Comparison of ENCODE assay signal across 21 cellular contexts in genomic region chr22:37732699-37733607, GRCh38. TPM values are rescaled to one million over a fixed set of nuclear protein-coding genes. Genes with fewer than 3 reads are reported as not detected.
DNase-seq lines count a peak whose midpoint lies in the region; ATAC-seq and TF ChIP-seq lines count a peak whose summit lies in the region.
"Had no signal": no experiment of that assay in that cellular context is flagged by ENCODE, and none has a peak within 500 bp of the region (broad histone marks: within the 10 kb centered on the region; RNA-seq: fewer than 3 reads in every experiment).

No MANE protein-coding gene starts in this region.

- no peaks in the 10 kb centered on the region for H3K27me3 ChIP-seq in CD4-positive, CD25-positive, alpha-beta regulatory T cell (ENCODE audit: control insufficient read depth, insufficient read depth, low read length)
- H3K27me3 ChIP-seq in stomach (no peaks in the 10 kb centered on the region), PC-3 (ENCODE audit: low read length) (no peaks in the 10 kb centered on the region), neural progenitor cell (no peaks in the 10 kb centered on the region)
- H3K27me3 ChIP-seq: Peyer's patch had no signal

- no peak for DNase-seq in CD4-positive, CD25-positive, alpha-beta regulatory T cell
- DNase-seq in stomach (no peak), LoVo (ENCODE audit: low spot score) (no peak), PC-3 (no peak), neural progenitor cell (ENCODE audit: low spot score) (no peak)
- DNase-seq: Calu3; CD4-positive, alpha-beta memory T cell; GF-D8; H7; Kasumi-1; MM.1S; NCI-H1092; NCI-H2081; NCI-H2171 treated with DMSO at 0.1 percent for 48 hours; Peyer's patch had no signal

- CTCF ChIA-PET in PC-3 (lab: Charles Lee): interaction anchor here (0.7 kb wide), 1 partner anchor 15 kb away, joined by 9 read pairs; no protein-coding TSS in a partner anchor

- no peaks in the 10 kb centered on the region for H3K4me1 ChIP-seq in CD4-positive, CD25-positive, alpha-beta regulatory T cell (ENCODE audit: control insufficient read depth, insufficient read depth, low read length, poor library complexity, severe bottlenecking)
- H3K4me1 ChIP-seq in stomach: peaks cover 27 to 73% (median 48%) of the 10 kb centered on the region in 4 donors
- H3K4me1 ChIP-seq in PC-3 (ENCODE audit: insufficient read depth, low read length): no peaks in the 10 kb centered on the region
- H3K4me1 ChIP-seq in neural progenitor cell: peaks cover 3% of the 10 kb centered on the region

- no peak overlapping the region for H3K4me3 Mint-ChIP-seq in CD4-positive, CD25-positive, alpha-beta regulatory T cell
- no peak overlapping the region for H3K4me3 Mint-ChIP-seq in dendritic cell treated with granulocyte-macrophage colony-stimulating factor and Interleukin-4, amounts not matched to agents 40 ng/mL and 50 ng/mL, for 4 days
- H3K4me3 Mint-ChIP-seq in nephron (no peak overlapping the region), neural progenitor cell (no peak overlapping the region)
- H3K4me3 Mint-ChIP-seq: CD4-positive, alpha-beta memory T cell; IgD-negative memory B cell had no signal

- no peaks in the 10 kb centered on the region for H3K9me3 ChIP-seq in CD4-positive, CD25-positive, alpha-beta regulatory T cell (ENCODE audit: control insufficient read depth in 2 of 2, low read length in 2 of 2)
- H3K9me3 ChIP-seq in stomach (no peaks in the 10 kb centered on the region), PC-3 (ENCODE audit: low read length) (no peaks in the 10 kb centered on the region), neural progenitor cell (ENCODE audit: low read depth) (no peaks in the 10 kb centered on the region)
- H3K9me3 ChIP-seq: Peyer's patch had no signal

- ATAC-seq in CD4-positive, CD25-positive, alpha-beta regulatory T cell (ENCODE audit: low read depth in 2 of 2): no peak
- ATAC-seq in GM18505 (IDR thresholded peaks at IDR 0.05; ENCODE audit: unreplicated experiment) (no peak), PC-3 (no peak)
- ATAC-seq: Right ventricle myocardium inferior had no signal

- peaks cover 0 to under 1% (median 0%) of the 10 kb centered on the region in 4 donors for H3K4me1 Mint-ChIP-seq in CD4-positive, CD25-positive, alpha-beta regulatory T cell
- H3K4me1 Mint-ChIP-seq in dendritic cell treated with granulocyte-macrophage colony-stimulating factor and Interleukin-4, amounts not matched to agents 40 ng/mL and 50 ng/mL, for 4 days (ENCODE audit: low read depth): peaks cover 41% of the 10 kb centered on the region
- peaks cover 39% of the 10 kb centered on the region for H3K4me1 Mint-ChIP-seq in nephron
- H3K4me1 Mint-ChIP-seq in neural progenitor cell: peaks cover 5% of the 10 kb centered on the region

- peaks cover under 1% of the 10 kb centered on the region for H3K36me3 Mint-ChIP-seq in CD4-positive, CD25-positive, alpha-beta regulatory T cell
- no peaks in the 10 kb centered on the region for H3K36me3 Mint-ChIP-seq in dendritic cell treated with granulocyte-macrophage colony-stimulating factor and Interleukin-4, amounts not matched to agents 40 ng/mL and 50 ng/mL, for 4 days (ENCODE audit: low read depth)
- H3K36me3 Mint-ChIP-seq in nephron (ENCODE audit: low read depth): no peaks in the 10 kb centered on the region
- no peaks in the 10 kb centered on the region for H3K36me3 Mint-ChIP-seq in neural progenitor cell
- H3K36me3 Mint-ChIP-seq: IgD-negative memory B cell had no signal

- H3K9ac ChIP-seq in PC-3 (ENCODE audit: low read length) (no peak overlapping the region), neural progenitor cell (no peak overlapping the region)

- H2AFZ ChIP-seq in PC-3 (ENCODE audit: low read length) (no peak overlapping the region), neural progenitor cell (replicated peaks) (no peak overlapping the region)

- no peak for TF ChIP-seq EP300 in stomach (IDR thresholded peaks at IDR 0.05)

- no TSS peak for BruUV-seq in PC-3 (replicated peaks; lab: Mats Ljungman, UMichigan)

- 76 to 81% (median 79%) methylated on average over 16 to 19 of the region's 19 CpGs for WGBS in stomach, 5 donors

- H3K4me2 ChIP-seq in PC-3 (ENCODE audit: low read length) (no peak overlapping the region), neural progenitor cell (no peak overlapping the region)

- peaks cover 4% of the 10 kb centered on the region for H3K27me3 Mint-ChIP-seq in CD4-positive, CD25-positive, alpha-beta regulatory T cell
- no peaks in the 10 kb centered on the region for H3K27me3 Mint-ChIP-seq in dendritic cell treated with granulocyte-macrophage colony-stimulating factor and Interleukin-4, amounts not matched to agents 40 ng/mL and 50 ng/mL, for 4 days
- H3K27me3 Mint-ChIP-seq in nephron (ENCODE audit: low read depth): no peaks in the 10 kb centered on the region
- peaks cover 2% of the 10 kb centered on the region for H3K27me3 Mint-ChIP-seq in neural progenitor cell (ENCODE audit: insufficient read depth, low read depth)
- H3K27me3 Mint-ChIP-seq: CD4-positive, alpha-beta memory T cell; IgD-negative memory B cell had no signal

- H3K4me3 ChIP-seq in CD4-positive, CD25-positive, alpha-beta regulatory T cell (ENCODE audit: low read depth, low read length): no peak overlapping the region
- no peak overlapping the region for H3K4me3 ChIP-seq in stomach
- H3K4me3 ChIP-seq in PC-3 (ENCODE audit: low read length): no peak overlapping the region
- H3K4me3 ChIP-seq in neural progenitor cell: no peak overlapping the region
- H3K4me3 ChIP-seq: GM12878, Peyer's patch had no signal

- no peaks in the 10 kb centered on the region for H3K9me3 Mint-ChIP-seq in CD4-positive, CD25-positive, alpha-beta regulatory T cell
- H3K9me3 Mint-ChIP-seq in dendritic cell treated with granulocyte-macrophage colony-stimulating factor and Interleukin-4, amounts not matched to agents 40 ng/mL and 50 ng/mL, for 4 days: no peaks in the 10 kb centered on the region
- H3K9me3 Mint-ChIP-seq in nephron: no peaks in the 10 kb centered on the region
- H3K9me3 Mint-ChIP-seq in neural progenitor cell: no peaks in the 10 kb centered on the region
- H3K9me3 Mint-ChIP-seq: CD4-positive, alpha-beta memory T cell; IgD-negative memory B cell had no signal

- H3K36me3 ChIP-seq in CD4-positive, CD25-positive, alpha-beta regulatory T cell (ENCODE audit: control insufficient read depth, insufficient read depth, low read length): no peaks in the 10 kb centered on the region
- H3K36me3 ChIP-seq in stomach (no peaks in the 10 kb centered on the region), PC-3 (ENCODE audit: low read depth, low read length) (no peaks in the 10 kb centered on the region), neural progenitor cell (no peaks in the 10 kb centered on the region)
- H3K36me3 ChIP-seq: Peyer's patch had no signal

- TF ChIP-seq CTCF in nephron (IDR thresholded peaks at IDR 0.05; ENCODE audit: unreplicated experiment in 3 of 3) (no peak), stomach (IDR thresholded peaks at IDR 0.05) (no peak), PC-3 (conservative IDR thresholded peaks at IDR 0.05; ENCODE audit: low read depth, low read length) (no peak), neural progenitor cell (IDR thresholded peaks at IDR 0.05) (no peak)

- no peaks in the 10 kb centered on the region for H4K20me1 ChIP-seq in PC-3 (ENCODE audit: low read length)
- no peaks in the 10 kb centered on the region for H4K20me1 ChIP-seq in neural progenitor cell (ENCODE audit: low read depth)

- no peaks in the 10 kb centered on the region for H3K9me2 ChIP-seq in PC-3 (replicated peaks; ENCODE audit: low read length)

- POLR2A ChIA-PET in PC-3 (lab: Charles Lee; ENCODE audit: unreplicated experiment): no interaction called here

- no peak overlapping the region for H3K27ac ChIP-seq in CD4-positive, CD25-positive, alpha-beta regulatory T cell (ENCODE audit: insufficient read depth, low read length, poor library complexity, severe bottlenecking)
- H3K27ac ChIP-seq in stomach: peak overlapping the region; percentile 79 to 92 (median 87)
- H3K27ac ChIP-seq in PC-3 (ENCODE audit: low read length): no peak overlapping the region
- H3K27ac ChIP-seq in neural progenitor cell: no peak overlapping the region

- peak overlapping the region in 2 of 3 donors; percentile 39 to 73 for H3K27ac Mint-ChIP-seq in CD4-positive, CD25-positive, alpha-beta regulatory T cell
- H3K27ac Mint-ChIP-seq in dendritic cell treated with granulocyte-macrophage colony-stimulating factor and Interleukin-4, amounts not matched to agents 40 ng/mL and 50 ng/mL, for 4 days: peak overlapping the region; percentile 83
- H3K27ac Mint-ChIP-seq in nephron (peak overlapping the region; percentile 66 to 82 (median 73)), neural progenitor cell (no peak overlapping the region)
- H3K27ac Mint-ChIP-seq: IgD-negative memory B cell had no signal

- H3F3A ChIP-seq in PC-3 (ENCODE audit: low read length, unreplicated experiment) (no peaks in the 10 kb centered on the region), neural progenitor cell (ENCODE audit: low read depth) (peaks cover 3% of the 10 kb centered on the region)

- no peaks in the 10 kb centered on the region for H3K79me2 ChIP-seq in PC-3 (ENCODE audit: low read length)
- H3K79me2 ChIP-seq in neural progenitor cell (ENCODE audit: low read depth): no peaks in the 10 kb centered on the region

- TF ChIP-seq POLR2A in stomach (IDR thresholded peaks at IDR 0.05) (no peak), GM18505 (IDR thresholded peaks at IDR 0.05; ENCODE audit: borderline replicate concordance, extremely low read depth, insufficient read depth, insufficient read length) (no peak)

- intact Hi-C loops in dendritic cell treated with granulocyte-macrophage colony-stimulating factor and Interleukin-4, amounts not matched to agents 40 ng/mL and 50 ng/mL, for 4 days (cut with micrococcal nuclease): loop anchor here (10.0 kb wide), 1 partner anchor 98 kb away; the partner anchor contains the start of gene SH3BP1
- intact Hi-C loops in stomach (cut with DNase I; ENCODE audit: low total_unique reads) (no loop called here), PC-3 (cut with micrococcal nuclease) (no loop called here)

RNA-seq across cellular contexts. Expression of gene TRIOBP, which starts 36.1 kb away (rescaled TPM):
- total RNA-seq in CD4-positive, CD25-positive, alpha-beta regulatory T cell: 24.8 TPM
- polyA plus RNA-seq in CD4-positive, CD25-positive, alpha-beta regulatory T cell: 10 to 100 TPM; 10.9 to 19.2 (median 13.1) TPM
- total RNA-seq in stomach (100 to 1,000 TPM in 2 of 5 donors, 10 to 100 TPM in 3; 70.0 to 355 (median 90.6) TPM), PC-3 (2014; rRNA removed) (64.5 and 74.8 TPM in 2 replicates), neural progenitor cell (ENCODE audit: low replicate concordance) (25.2 and 51.0 TPM in 2 replicates)
- 10 to 100 TPM; 30.6 to 87.8 (median 70.2) TPM for polyA plus RNA-seq in stomach

RNA-seq across cellular contexts. Expression of gene NOL12, which starts 46.8 kb away (rescaled TPM):
- total RNA-seq in CD4-positive, CD25-positive, alpha-beta regulatory T cell: 38.2 TPM
- 10 to 100 TPM; 33.7 to 46.9 (median 41.2) TPM for polyA plus RNA-seq in CD4-positive, CD25-positive, alpha-beta regulatory T cell
- total RNA-seq in stomach (10 to 100 TPM in 4 of 5 donors, 1 to 10 TPM in 1; 9.3 to 64.6 (median 41.5) TPM), PC-3 (2014; rRNA removed) (32.9 and 45.4 TPM in 2 replicates), neural progenitor cell (ENCODE audit: low replicate concordance) (23.7 and 28.7 TPM in 2 replicates)
- 10 to 100 TPM; 26.6 to 35.4 (median 35.2) TPM for polyA plus RNA-seq in stomach

RNA-seq across cellular contexts. Expression of gene LGALS1, which starts 57.5 kb away (rescaled TPM):
- total RNA-seq in CD4-positive, CD25-positive, alpha-beta regulatory T cell: 209 TPM
- polyA plus RNA-seq in CD4-positive, CD25-positive, alpha-beta regulatory T cell: 100 to 1,000 TPM; 321 to 829 (median 545) TPM
- total RNA-seq in stomach (100 to 1,000 TPM; 235 to 490 (median 312) TPM), PC-3 (2014; rRNA removed) (1,612 and 2,325 TPM in 2 replicates), neural progenitor cell (ENCODE audit: low replicate concordance) (14.9 and 42.9 TPM in 2 replicates)
- polyA plus RNA-seq in stomach: 1,000 to 10,000 TPM in 1 of 3 donors, 100 to 1,000 TPM in 2; 596 to 1,435 (median 703) TPM

Comparison
In these comparisons a context has a peak if more than half of its experiments do, and no peak if none do; other contexts are left out.
1. H3K27ac ChIP-seq: peak in stomach (5 of 5); none in CD4-positive, CD25-positive, alpha-beta regulatory T cell (single experiment), PC-3 (single experiment) and neural progenitor cell (single experiment).